1 cellular context compared by ENCODE assay signal in the genomic region with DNA sequence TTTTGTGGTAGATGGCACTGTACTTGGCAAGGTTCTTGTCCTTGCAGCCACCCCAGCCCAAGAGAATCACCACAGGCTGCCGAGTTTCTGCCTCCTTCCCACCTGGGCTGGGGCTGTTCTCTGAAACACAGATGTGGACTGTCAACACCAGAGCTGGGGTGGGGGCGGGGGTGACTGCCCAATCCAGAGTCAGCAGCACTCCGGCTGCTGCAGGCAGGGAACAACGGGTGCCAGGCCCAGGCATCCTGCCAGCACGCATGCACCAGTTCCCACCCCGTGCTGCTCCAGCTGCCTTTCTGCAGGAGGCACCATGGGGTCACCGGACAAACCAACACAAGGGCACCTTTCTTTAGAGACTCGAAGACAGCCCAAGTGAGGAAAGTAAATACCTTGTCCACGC.
TF ChIP-seq lines count a peak whose summit lies in the region.

No MANE protein-coding gene starts in this region.

TF ChIP-seq in GM23338, 12 proteins besides CTCF, POLR2A, EP300 and RAD21 (continued from another document):
- TF ChIP-seq, protein P1, sequence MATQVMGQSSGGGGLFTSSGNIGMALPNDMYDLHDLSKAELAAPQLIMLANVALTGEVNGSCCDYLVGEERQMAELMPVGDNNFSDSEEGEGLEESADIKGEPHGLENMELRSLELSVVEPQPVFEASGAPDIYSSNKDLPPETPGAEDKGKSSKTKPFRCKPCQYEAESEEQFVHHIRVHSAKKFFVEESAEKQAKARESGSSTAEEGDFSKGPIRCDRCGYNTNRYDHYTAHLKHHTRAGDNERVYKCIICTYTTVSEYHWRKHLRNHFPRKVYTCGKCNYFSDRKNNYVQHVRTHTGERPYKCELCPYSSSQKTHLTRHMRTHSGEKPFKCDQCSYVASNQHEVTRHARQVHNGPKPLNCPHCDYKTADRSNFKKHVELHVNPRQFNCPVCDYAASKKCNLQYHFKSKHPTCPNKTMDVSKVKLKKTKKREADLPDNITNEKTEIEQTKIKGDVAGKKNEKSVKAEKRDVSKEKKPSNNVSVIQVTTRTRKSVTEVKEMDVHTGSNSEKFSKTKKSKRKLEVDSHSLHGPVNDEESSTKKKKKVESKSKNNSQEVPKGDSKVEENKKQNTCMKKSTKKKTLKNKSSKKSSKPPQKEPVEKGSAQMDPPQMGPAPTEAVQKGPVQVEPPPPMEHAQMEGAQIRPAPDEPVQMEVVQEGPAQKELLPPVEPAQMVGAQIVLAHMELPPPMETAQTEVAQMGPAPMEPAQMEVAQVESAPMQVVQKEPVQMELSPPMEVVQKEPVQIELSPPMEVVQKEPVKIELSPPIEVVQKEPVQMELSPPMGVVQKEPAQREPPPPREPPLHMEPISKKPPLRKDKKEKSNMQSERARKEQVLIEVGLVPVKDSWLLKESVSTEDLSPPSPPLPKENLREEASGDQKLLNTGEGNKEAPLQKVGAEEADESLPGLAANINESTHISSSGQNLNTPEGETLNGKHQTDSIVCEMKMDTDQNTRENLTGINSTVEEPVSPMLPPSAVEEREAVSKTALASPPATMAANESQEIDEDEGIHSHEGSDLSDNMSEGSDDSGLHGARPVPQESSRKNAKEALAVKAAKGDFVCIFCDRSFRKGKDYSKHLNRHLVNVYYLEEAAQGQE (IDR thresholded peaks at IDR 0.05; ENCODE audit: unreplicated experiment): no peak
- TF ChIP-seq ZNF331 (CRISPR knock-in tag; IDR thresholded peaks at IDR 0.05; ENCODE audit: low read depth): no peak
- TF ChIP-seq, protein P2, sequence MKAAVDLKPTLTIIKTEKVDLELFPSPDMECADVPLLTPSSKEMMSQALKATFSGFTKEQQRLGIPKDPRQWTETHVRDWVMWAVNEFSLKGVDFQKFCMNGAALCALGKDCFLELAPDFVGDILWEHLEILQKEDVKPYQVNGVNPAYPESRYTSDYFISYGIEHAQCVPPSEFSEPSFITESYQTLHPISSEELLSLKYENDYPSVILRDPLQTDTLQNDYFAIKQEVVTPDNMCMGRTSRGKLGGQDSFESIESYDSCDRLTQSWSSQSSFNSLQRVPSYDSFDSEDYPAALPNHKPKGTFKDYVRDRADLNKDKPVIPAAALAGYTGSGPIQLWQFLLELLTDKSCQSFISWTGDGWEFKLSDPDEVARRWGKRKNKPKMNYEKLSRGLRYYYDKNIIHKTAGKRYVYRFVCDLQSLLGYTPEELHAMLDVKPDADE (IDR thresholded peaks at IDR 0.05): no peak
- TF ChIP-seq STAT1 (IDR thresholded peaks at IDR 0.05; ENCODE audit: unreplicated experiment): no peak
- no peak for TF ChIP-seq EZH2 (IDR thresholded peaks at IDR 0.05; ENCODE audit: low read depth, unreplicated experiment)
- no peak for TF ChIP-seq EZH2phosphoT487 (IDR thresholded peaks at IDR 0.05; ENCODE audit: unreplicated experiment)
- no peak for TF ChIP-seq CREB1 (CRISPR knock-in tag; IDR thresholded peaks at IDR 0.05; ENCODE audit: low read depth)
- no peak for TF ChIP-seq NANOG (IDR thresholded peaks at IDR 0.05; ENCODE audit: borderline replicate concordance)
- no peak for TF ChIP-seq POLR2AphosphoS5 (IDR thresholded peaks at IDR 0.05; ENCODE audit: low read depth)
- no peak for TF ChIP-seq ZNF114 (CRISPR knock-in tag; IDR thresholded peaks at IDR 0.05)
